Comparison of ENCODE assay signal across 16 cellular contexts in genomic region chr5:17020586-17021362, GRCh38.
DNase-seq lines count a peak whose midpoint lies in the region; ATAC-seq and TF ChIP-seq lines count a peak whose summit lies in the region.
"Had no signal": no experiment of that assay in that cellular context is flagged by ENCODE, and none has a peak within 500 bp of the region (broad histone marks: within the 10 kb centered on the region; RNA-seq: fewer than 3 reads in every experiment).

No MANE protein-coding gene starts in this region.

- CTCF ChIA-PET in PC-9 (lab: Charles Lee): no interaction called here

- H3F3A ChIP-seq in PC-9 (ENCODE audit: insufficient read depth, low read depth): no peaks in the 10 kb centered on the region; the same call in 1 of the 2 replicates

- H3K9me3 ChIP-seq in BLaER1 treated with 17β-estradiol and CSF1 and Interleukin-3, amounts not matched to agents 10 nM and 100 nM (replicated peaks in 1 of 11): peaks cover 0 to 6% (median 0%) of the 10 kb centered on the region in 11 experiments; a peak in 3 of 22 replicates
- no peaks in the 10 kb centered on the region for H3K9me3 ChIP-seq in MG63
- no peaks in the 10 kb centered on the region for H3K9me3 ChIP-seq in psoas muscle
- H3K9me3 ChIP-seq in PC-9 (ENCODE audit: insufficient read depth, low read depth): no peaks in the 10 kb centered on the region
- H3K9me3 ChIP-seq: prostate gland had no signal

- H3K4me2 ChIP-seq in BLaER1 treated with 17β-estradiol and CSF1 and Interleukin-3, amounts not matched to agents 10 nM and 100 nM: peak overlapping the region in 10 of 11 experiments; percentile 10 to 61 (median 31); a peak in 16 of 22 replicates
- no peak overlapping the region for H3K4me2 ChIP-seq in PC-9

- no peak overlapping the region for H3K9ac ChIP-seq in BLaER1 treated with 17β-estradiol and CSF1 and Interleukin-3, amounts not matched to agents 10 nM and 100 nM

- no peaks in the 10 kb centered on the region for H3K36me3 ChIP-seq in BLaER1 treated with 17β-estradiol and CSF1 and Interleukin-3, amounts not matched to agents 10 nM and 100 nM
- no peaks in the 10 kb centered on the region for H3K36me3 ChIP-seq in MG63
- no peaks in the 10 kb centered on the region for H3K36me3 ChIP-seq in psoas muscle (ENCODE audit: insufficient read depth in 1 of 2, low read depth in 1 of 2)
- no peaks in the 10 kb centered on the region for H3K36me3 ChIP-seq in PC-9 (ENCODE audit: low read depth)
- H3K36me3 ChIP-seq: prostate gland had no signal

- no peaks in the 10 kb centered on the region for H3K79me2 ChIP-seq in PC-9 (ENCODE audit: low read depth)

- no TSS peak for BruUV-seq in PC-9 (replicated peaks; lab: Mats Ljungman, UMichigan)

- no peak overlapping the region for H3K4me3 ChIP-seq in BLaER1 treated with 17β-estradiol and CSF1 and Interleukin-3, amounts not matched to agents 10 nM and 100 nM
- H3K4me3 ChIP-seq in MG63 (peak overlapping the region; percentile 9), psoas muscle (no peak overlapping the region), PC-9 (no peak overlapping the region)

- ATAC-seq in psoas muscle: no peak
- ATAC-seq: naive thymus-derived CD4-positive, alpha-beta T cell had no signal

- TF ChIP-seq CTCF in psoas muscle (IDR thresholded peaks at IDR 0.05) (no peak), PC-9 (conservative IDR thresholded peaks at IDR 0.05) (no peak)

- no peaks in the 10 kb centered on the region for H3K27me3 ChIP-seq in BLaER1 treated with 17β-estradiol and CSF1 and Interleukin-3, amounts not matched to agents 10 nM and 100 nM
- H3K27me3 ChIP-seq in MG63 (no peaks in the 10 kb centered on the region), psoas muscle (ENCODE audit: insufficient read depth in 3 of 3, low read length in 2 of 3) (no peaks in the 10 kb centered on the region), PC-9 (ENCODE audit: insufficient read depth, low read depth) (no peaks in the 10 kb centered on the region)

- no peaks in the 10 kb centered on the region for H4K20me1 ChIP-seq in BLaER1 treated with 17β-estradiol and CSF1 and Interleukin-3, amounts not matched to agents 10 nM and 100 nM
- no peaks in the 10 kb centered on the region for H4K20me1 ChIP-seq in PC-9 (ENCODE audit: insufficient read depth)

- 62 to 69% (median 62%) methylated on average over 5 of the region's 5 CpGs for WGBS in psoas muscle, 3 donors

- H2AFZ ChIP-seq in PC-9: no peak overlapping the region

- no peaks in the 10 kb centered on the region for H3K9me2 ChIP-seq in PC-9 (ENCODE audit: insufficient read depth)

- peak; percentile 16 for DNase-seq in MG63
- peak; percentile 43 for DNase-seq in fibroblast of peridontal ligament (ENCODE audit: extremely low read depth)
- DNase-seq in psoas muscle: no peak
- DNase-seq in NCI-H187 treated with DMSO at 0.1 percent for 48 hours (lab: John Stamatoyannopoulos, UW): no peak
- DNase-seq in PC-9: no peak
- no peak for DNase-seq in AG08396 (ENCODE audit: low spot score)
- no peak for DNase-seq in GM19240 (ENCODE audit: insufficient read length, low spot score)
- DNase-seq: activated effector memory CD4-positive, alpha-beta T cell treated with Interleukin-2 at 50 U/mL for 16 hours; aorta; C1 segment of cervical spinal cord; GOT3; hippocampal formation; naive thymus-derived CD4-positive, alpha-beta T cell; NCI-H187 had no signal

- peaks cover 20 to 37% (median 25%) of the 10 kb centered on the region in 10 experiments for H3K4me1 ChIP-seq in BLaER1 treated with 17β-estradiol and CSF1 and Interleukin-3, amounts not matched to agents 10 nM and 100 nM
- H3K4me1 ChIP-seq in psoas muscle: no peaks in the 10 kb centered on the region
- H3K4me1 ChIP-seq in PC-9 (replicated peaks; ENCODE audit: insufficient read depth): no peaks in the 10 kb centered on the region
- H3K4me1 ChIP-seq: prostate gland had no signal

- peak overlapping the region in 3 of 11 experiments; percentile 1 to 31 (median 20); a peak in 2 of 22 replicates for H3K27ac ChIP-seq in BLaER1 treated with 17β-estradiol and CSF1 and Interleukin-3, amounts not matched to agents 10 nM and 100 nM
- H3K27ac ChIP-seq in psoas muscle: peak overlapping the region; percentile 23
- no peak overlapping the region for H3K27ac ChIP-seq in PC-9
- H3K27ac ChIP-seq: prostate gland had no signal

- POLR2A ChIA-PET in PC-9 (lab: Charles Lee; ENCODE audit: unreplicated experiment): no interaction called here

- intact Hi-C loops in psoas muscle (cut with DNase I): no loop called here
- intact Hi-C loops in PC-9 (cut with micrococcal nuclease; ENCODE audit: unreplicated experiment): no loop called here

Comparison
In these comparisons a context has a peak if more than half of its experiments do, and no peak if none do; other contexts are left out.
1. DNase-seq: peak in MG63 (single experiment) and fibroblast of peridontal ligament (single experiment); none in psoas muscle (0 of 2), NCI-H187 treated with DMSO at 0.1 percent for 48 hours (single experiment), PC-9 (0 of 2), AG08396 (single experiment) and GM19240 (single experiment).